ENCODE assay signal across 11 cellular contexts in genomic region chr14:73764406-73764805, GRCh38. TPM values are rescaled to one million over a fixed set of nuclear protein-coding genes. Genes with fewer than 3 reads are reported as not detected.
DNase-seq lines count a peak whose midpoint lies in the region; TF ChIP-seq lines count a peak whose summit lies in the region.
"Had no signal": no experiment of that assay in that cellular context is flagged by ENCODE, and none has a peak within 500 bp of the region (broad histone marks: within the 10 kb centered on the region; RNA-seq: fewer than 3 reads in every experiment).

No MANE protein-coding gene starts in this region.

- dilution Hi-C loops in mammary epithelial cell (cut with HindIII; ENCODE audit: low sequenced_read_pairs): no loop called here

- peaks cover 83% of the 10 kb centered on the region for H3K79me2 ChIP-seq in mammary epithelial cell (ENCODE audit: insufficient read depth, low read length)

- no peak overlapping the region for H3K4me2 ChIP-seq in mammary epithelial cell (ENCODE audit: insufficient read depth, low read depth, low read length)

- peaks cover 35% of the 10 kb centered on the region for H3K4me1 Mint-ChIP-seq in MCF 10A (ENCODE audit: insufficient read depth, unreplicated experiment)
- H3K4me1 Mint-ChIP-seq in activated T-helper 2 cell treated with anti-CD3 and anti-CD28 coated beads, Interferon-gamma antibody, Interleukin-2, Interleukin-4, amounts not matched to agents 10 μg/mL and 5 μg/mL and 100 μg/mL, durations not matched to agents 14 hours and 24 hours and 36 hours (ENCODE audit: low read depth): peaks cover 55% of the 10 kb centered on the region

- no peak for TF ChIP-seq POLR2A in transverse colon (IDR thresholded peaks at IDR 0.05)

- POLR2A ChIA-PET in MCF 10A (lab: Yijun Ruan, JAX): interaction anchor here (0.6 to 1.9 kb wide), 3 partner anchors 10 to 102 kb away, joined by 3 to 8 read pairs (median 4); no protein-coding TSS in a partner anchor

- H3K4me3 Mint-ChIP-seq in MCF 10A (ENCODE audit: unreplicated experiment): no peak overlapping the region
- no peak overlapping the region for H3K4me3 Mint-ChIP-seq in activated T-helper 2 cell treated with anti-CD3 and anti-CD28 coated beads, Interferon-gamma antibody, Interleukin-2, Interleukin-4, amounts not matched to agents 10 μg/mL and 5 μg/mL and 100 μg/mL, durations not matched to agents 14 hours and 24 hours and 36 hours (ENCODE audit: low read depth)

- WGBS in mammary epithelial cell (ENCODE audit: low coverage, missing lambda C conversion rate): 44% methylated on average over 1 of the region's 4 CpGs
- 53 to 57% methylated on average over 3 to 4 of the region's 4 CpGs for WGBS in transverse colon (ENCODE audit: low coverage in 1 of 2), 2 donors

- no peaks in the 10 kb centered on the region for H4K20me1 ChIP-seq in mammary epithelial cell (ENCODE audit: insufficient read depth, low read length)

- H3K9me3 ChIP-seq in mammary epithelial cell (replicated peaks; ENCODE audit: insufficient read depth, low read length) (no peaks in the 10 kb centered on the region), colonic mucosa (no peaks in the 10 kb centered on the region), muscle layer of duodenum (ENCODE audit: control insufficient read depth in 1 of 2, low read length in 2 of 2) (no peaks in the 10 kb centered on the region), transverse colon (no peaks in the 10 kb centered on the region)

- no peak overlapping the region for H3K4me3 ChIP-seq in mammary epithelial cell (replicated peaks in 1 of 3; ENCODE audit: insufficient read depth in 1 of 3, low read depth in 2 of 3, low read length in 3 of 3)
- H3K4me3 ChIP-seq in colonic mucosa: no peak overlapping the region
- no peak overlapping the region for H3K4me3 ChIP-seq in muscle layer of duodenum (ENCODE audit: low read depth in 1 of 2, low read length in 2 of 2)
- H3K4me3 ChIP-seq in transverse colon: no peak overlapping the region

- CTCF ChIA-PET in MCF 10A (lab: Yijun Ruan, JAX): interaction anchor here (1.0 kb wide), 1 partner anchor 66 kb away, joined by 3 read pairs; no protein-coding TSS in a partner anchor
- CTCF ChIA-PET in mammary epithelial cell (lab: Charles Lee; ENCODE audit: low non-redundant PET): interaction anchor here (0.6 kb wide), 1 partner anchor 67 kb away, joined by 7 read pairs; no protein-coding TSS in a partner anchor

- TF ChIP-seq CTCF in MCF 10A (IDR thresholded peaks at IDR 0.05; ENCODE audit: unreplicated experiment): no peak
- no peak for TF ChIP-seq CTCF in mammary epithelial cell (conservative IDR thresholded peaks at IDR 0.05 in 1 of 2, IDR thresholded peaks at IDR 0.05 in 1 of 2; ENCODE audit: extremely low read depth in 1 of 2, insufficient read depth in 1 of 2, low read depth in 1 of 2, low read length in 2 of 2)
- no peak for TF ChIP-seq CTCF in colonic mucosa (IDR thresholded peaks at IDR 0.05)
- no peak for TF ChIP-seq CTCF in transverse colon (IDR thresholded peaks at IDR 0.05)

- H3K36me3 Mint-ChIP-seq in MCF 10A (ENCODE audit: insufficient read depth, unreplicated experiment): peaks cover 7% of the 10 kb centered on the region
- peaks cover 4% of the 10 kb centered on the region for H3K36me3 Mint-ChIP-seq in activated T-helper 2 cell treated with anti-CD3 and anti-CD28 coated beads, Interferon-gamma antibody, Interleukin-2, Interleukin-4, amounts not matched to agents 10 μg/mL and 5 μg/mL and 100 μg/mL, durations not matched to agents 14 hours and 24 hours and 36 hours (ENCODE audit: low read depth)
- H3K36me3 Mint-ChIP-seq: activated naive CD4-positive, alpha-beta T cell treated with anti-CD3 and anti-CD28 coated beads, Interleukin-2, amount 50 U/mL, for 72 hours had no signal

- H2AFZ ChIP-seq in mammary epithelial cell (ENCODE audit: low read depth, low read length): no peak overlapping the region

- H3K4me1 ChIP-seq in mammary epithelial cell (ENCODE audit: insufficient read depth, low read length) (peaks cover 18% of the 10 kb centered on the region), colonic mucosa (peaks cover 41% of the 10 kb centered on the region), muscle layer of duodenum (ENCODE audit: control insufficient read depth in 1 of 2, insufficient read depth in 2 of 2, low read length in 2 of 2) (peaks cover 55 to 62% of the 10 kb centered on the region in 2 donors), transverse colon (peaks cover 57 to 89% (median 69%) of the 10 kb centered on the region in 4 donors)

- intact Hi-C loops in MCF 10A (cut with micrococcal nuclease) (no loop called here), mammary epithelial cell (cut with micrococcal nuclease) (no loop called here), colonic mucosa (cut with DNase I) (no loop called here), transverse colon (cut with DNase I; ENCODE audit: low total_unique reads) (no loop called here)
- intact Hi-C loops in activated T-helper 2 cell treated with anti-CD3 and anti-CD28 coated beads, Interferon-gamma antibody, Interleukin-2, Interleukin-4, amounts not matched to agents 10 μg/mL and 5 μg/mL and 100 μg/mL, durations not matched to agents 14 hours and 24 hours and 36 hours (cut with micrococcal nuclease): no loop called here

- no peak for TF ChIP-seq EP300 in transverse colon (IDR thresholded peaks at IDR 0.05; ENCODE audit: low read depth)

- no peaks in the 10 kb centered on the region for H3K9me3 Mint-ChIP-seq in MCF 10A (ENCODE audit: unreplicated experiment)
- no peaks in the 10 kb centered on the region for H3K9me3 Mint-ChIP-seq in activated T-helper 2 cell treated with anti-CD3 and anti-CD28 coated beads, Interferon-gamma antibody, Interleukin-2, Interleukin-4, amounts not matched to agents 10 μg/mL and 5 μg/mL and 100 μg/mL, durations not matched to agents 14 hours and 24 hours and 36 hours
- H3K9me3 Mint-ChIP-seq: activated naive CD4-positive, alpha-beta T cell treated with anti-CD3 and anti-CD28 coated beads, Interleukin-2, amount 50 U/mL, for 72 hours had no signal

- in situ Hi-C loops in mammary epithelial cell (cut with MboI; ENCODE audit: low sequenced_read_pairs in 2 of 2) (no loop called here), transverse colon (cut with MboI; ENCODE audit: low pct_ligation_motif_present in 1 of 4, low pct_unique_long_range_greater_than_20kb in 1 of 4, low sequenced_read_pairs in 3 of 4) (no loop called here)

- H3K27ac Mint-ChIP-seq in MCF 10A (ENCODE audit: low read depth, unreplicated experiment): peak overlapping the region; percentile 37
- no peak overlapping the region for H3K27ac Mint-ChIP-seq in activated T-helper 2 cell treated with anti-CD3 and anti-CD28 coated beads, Interferon-gamma antibody, Interleukin-2, Interleukin-4, amounts not matched to agents 10 μg/mL and 5 μg/mL and 100 μg/mL, durations not matched to agents 14 hours and 24 hours and 36 hours

- no peak for DNase-seq in MCF 10A (ENCODE audit: unreplicated experiment)
- DNase-seq in mammary epithelial cell: no peak
- DNase-seq in colonic mucosa: peak; percentile 63
- peak; percentile 46 for DNase-seq in transverse colon
- DNase-seq in retina: no peak
- no peak for DNase-seq in EL
- no peak for DNase-seq in activated T-helper 2 cell treated with anti-CD3 and anti-CD28 coated beads, Interferon-gamma antibody, Interleukin-2, Interleukin-4, amounts not matched to agents 10 μg/mL and 5 μg/mL and 100 μg/mL, durations not matched to agents 14 hours and 24 hours and 36 hours (ENCODE audit: low spot score)
- DNase-seq: HCEC 1CT, NCI-H2171 treated with DMSO at 0.1 percent for 48 hours had no signal

- H3K27ac ChIP-seq in mammary epithelial cell (ENCODE audit: insufficient read depth, low read depth, low read length) (no peak overlapping the region), colonic mucosa (peak overlapping the region; percentile 84), muscle layer of duodenum (ENCODE audit: low read length) (peak overlapping the region; percentile 31), transverse colon (peak overlapping the region; percentile 99 to 100 (median 100))

- H3K27me3 ChIP-seq in mammary epithelial cell (ENCODE audit: insufficient read depth, low read length): no peaks in the 10 kb centered on the region
- H3K27me3 ChIP-seq in colonic mucosa: no peaks in the 10 kb centered on the region
- H3K27me3 ChIP-seq in muscle layer of duodenum (ENCODE audit: low read depth, low read length): no peaks in the 10 kb centered on the region
- no peaks in the 10 kb centered on the region for H3K27me3 ChIP-seq in transverse colon

- H3K27me3 Mint-ChIP-seq in MCF 10A (ENCODE audit: insufficient read depth, unreplicated experiment): no peaks in the 10 kb centered on the region
- no peaks in the 10 kb centered on the region for H3K27me3 Mint-ChIP-seq in activated T-helper 2 cell treated with anti-CD3 and anti-CD28 coated beads, Interferon-gamma antibody, Interleukin-2, Interleukin-4, amounts not matched to agents 10 μg/mL and 5 μg/mL and 100 μg/mL, durations not matched to agents 14 hours and 24 hours and 36 hours (ENCODE audit: low read depth)

- H3K9ac ChIP-seq in mammary epithelial cell (ENCODE audit: insufficient read depth, low read length): no peak overlapping the region
- H3K9ac ChIP-seq in colonic mucosa (ENCODE audit: low read depth in 2 of 2, low read length in 2 of 2): peak overlapping the region in 1 of 2 donors; percentile 67

- BruUV-seq in MCF 10A (replicated peaks; lab: Mats Ljungman, UMichigan) (no TSS peak), mammary epithelial cell (replicated peaks; lab: Mats Ljungman, UMichigan) (no TSS peak)

- H3K36me3 ChIP-seq in mammary epithelial cell (ENCODE audit: insufficient read depth, low read length) (no peaks in the 10 kb centered on the region), colonic mucosa (no peaks in the 10 kb centered on the region), muscle layer of duodenum (ENCODE audit: control insufficient read depth in 1 of 2, insufficient read depth in 2 of 2, low read length in 2 of 2) (peaks cover 0 to 10% of the 10 kb centered on the region in 2 donors), transverse colon (no peaks in the 10 kb centered on the region)

RNA-seq across cellular contexts. Expression of gene PNMA1, which starts 50.2 kb away (rescaled TPM):
- total RNA-seq in MCF 10A (2022): 43.3 and 46.3 TPM in 2 replicates
- total RNA-seq in mammary epithelial cell: 10 to 100 TPM; 15.7 to 30.5 TPM
- 17.0 TPM for polyA plus RNA-seq in mammary epithelial cell
- polyA minus RNA-seq in mammary epithelial cell: 33.6 TPM
- 10 to 100 TPM; 13.4 to 28.3 TPM for total RNA-seq in colonic mucosa
- 10 to 100 TPM; 12.7 to 22.1 (median 12.7) TPM for total RNA-seq in transverse colon
- 30.1 and 32.1 TPM in 2 replicates for total RNA-seq in activated T-helper 2 cell treated with anti-CD3 and anti-CD28 coated beads, Interferon-gamma antibody, Interleukin-2, Interleukin-4, amounts not matched to agents 10 μg/mL and 5 μg/mL and 100 μg/mL, durations not matched to agents 14 hours and 24 hours and 36 hours

Comparison
In these comparisons a context has a peak if more than half of its experiments do, and no peak if none do; other contexts are left out.
1. DNase-seq: peak in colonic mucosa (single experiment) and transverse colon (single experiment); none in MCF 10A (single experiment), mammary epithelial cell (single experiment), retina (single experiment), EL (single experiment) and activated T-helper 2 cell treated with anti-CD3 and anti-CD28 coated beads, Interferon-gamma antibody, Interleukin-2, Interleukin-4, amounts not matched to agents 10 μg/mL and 5 μg/mL and 100 μg/mL, durations not matched to agents 14 hours and 24 hours and 36 hours (single experiment).